Comparison of ENCODE assay signal across 2 cellular contexts in the genomic region with DNA sequence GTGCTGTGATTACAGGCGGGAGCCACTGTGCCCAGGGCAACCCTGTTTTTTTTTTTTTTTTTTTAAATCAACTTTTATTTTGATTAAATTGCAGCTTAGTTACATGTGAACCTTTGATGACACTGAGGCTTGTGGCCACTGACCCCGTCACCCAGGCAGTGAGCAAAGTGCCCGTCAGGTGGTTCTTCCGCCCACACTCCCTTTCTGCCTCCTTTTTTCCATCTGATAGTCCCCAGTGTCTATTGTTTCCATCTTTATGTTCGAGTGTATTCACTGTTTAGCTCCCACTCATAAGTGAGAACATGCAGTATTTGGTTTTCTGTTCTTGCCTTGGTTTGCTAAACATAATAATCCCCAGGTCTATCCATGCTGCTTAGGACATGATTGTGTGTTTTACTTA.
TF ChIP-seq lines count a peak whose summit lies in the region.

No MANE protein-coding gene starts in this region.

TF ChIP-seq in liver, 16 proteins besides CTCF, POLR2A, EP300 and RAD21:
- TF ChIP-seq, protein P1, sequence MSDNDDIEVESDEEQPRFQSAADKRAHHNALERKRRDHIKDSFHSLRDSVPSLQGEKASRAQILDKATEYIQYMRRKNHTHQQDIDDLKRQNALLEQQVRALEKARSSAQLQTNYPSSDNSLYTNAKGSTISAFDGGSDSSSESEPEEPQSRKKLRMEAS (IDR thresholded peaks at IDR 0.05), result peak; percentile 13
- TF ChIP-seq, protein P2, sequence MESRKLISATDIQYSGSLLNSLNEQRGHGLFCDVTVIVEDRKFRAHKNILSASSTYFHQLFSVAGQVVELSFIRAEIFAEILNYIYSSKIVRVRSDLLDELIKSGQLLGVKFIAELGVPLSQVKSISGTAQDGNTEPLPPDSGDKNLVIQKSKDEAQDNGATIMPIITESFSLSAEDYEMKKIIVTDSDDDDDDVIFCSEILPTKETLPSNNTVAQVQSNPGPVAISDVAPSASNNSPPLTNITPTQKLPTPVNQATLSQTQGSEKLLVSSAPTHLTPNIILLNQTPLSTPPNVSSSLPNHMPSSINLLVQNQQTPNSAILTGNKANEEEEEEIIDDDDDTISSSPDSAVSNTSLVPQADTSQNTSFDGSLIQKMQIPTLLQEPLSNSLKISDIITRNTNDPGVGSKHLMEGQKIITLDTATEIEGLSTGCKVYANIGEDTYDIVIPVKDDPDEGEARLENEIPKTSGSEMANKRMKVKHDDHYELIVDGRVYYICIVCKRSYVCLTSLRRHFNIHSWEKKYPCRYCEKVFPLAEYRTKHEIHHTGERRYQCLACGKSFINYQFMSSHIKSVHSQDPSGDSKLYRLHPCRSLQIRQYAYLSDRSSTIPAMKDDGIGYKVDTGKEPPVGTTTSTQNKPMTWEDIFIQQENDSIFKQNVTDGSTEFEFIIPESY (IDR thresholded peaks at IDR 0.05), result no peak
- TF ChIP-seq FOXA1 (IDR thresholded peaks at IDR 0.05), result no peak
- TF ChIP-seq JUND (IDR thresholded peaks at IDR 0.05), result no peak
- TF ChIP-seq HNF4A (conservative IDR thresholded peaks at IDR 0.05), result peak; percentile 41 to 50
- peak; percentile 77 to 80 for TF ChIP-seq RXRA (IDR thresholded peaks at IDR 0.05)
- TF ChIP-seq, protein P3, sequence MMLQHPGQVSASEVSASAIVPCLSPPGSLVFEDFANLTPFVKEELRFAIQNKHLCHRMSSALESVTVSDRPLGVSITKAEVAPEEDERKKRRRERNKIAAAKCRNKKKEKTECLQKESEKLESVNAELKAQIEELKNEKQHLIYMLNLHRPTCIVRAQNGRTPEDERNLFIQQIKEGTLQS (IDR thresholded peaks at IDR 0.05), result no peak
- peak; percentile 17 for TF ChIP-seq SP1 (IDR thresholded peaks at IDR 0.05)
- TF ChIP-seq EGR1 (IDR thresholded peaks at IDR 0.05; ENCODE audit: low read depth in 2 of 2), result peak; percentile 78 to 88
TF ChIP-seq in liver: peak in this region for 5.

TF ChIP-seq in HepG2, 621 proteins besides CTCF, POLR2A, EP300 and RAD21:
- TF ChIP-seq MLLT10 (CRISPR knock-in tag; IDR thresholded peaks at IDR 0.05) (no peak), NCOR1 (IDR thresholded peaks at IDR 0.05; ENCODE audit: borderline replicate concordance, low read length) (no peak), TAF15 (IDR thresholded peaks at IDR 0.05; ENCODE audit: low read depth, low read length, poor library complexity, severe bottlenecking) (no peak), BCL6 (CRISPR knock-in tag; IDR thresholded peaks at IDR 0.05) (no peak), ZNF264 (CRISPR knock-in tag; IDR thresholded peaks at IDR 0.05) (no peak), RBM22 (optimal IDR thresholded peaks at IDR 0.05; ENCODE audit: low read length) (no peak), ZBTB8A (CRISPR knock-in tag; IDR thresholded peaks at IDR 0.05; ENCODE audit: borderline replicate concordance, low read depth) (no peak)
- TF ChIP-seq, protein P4, sequence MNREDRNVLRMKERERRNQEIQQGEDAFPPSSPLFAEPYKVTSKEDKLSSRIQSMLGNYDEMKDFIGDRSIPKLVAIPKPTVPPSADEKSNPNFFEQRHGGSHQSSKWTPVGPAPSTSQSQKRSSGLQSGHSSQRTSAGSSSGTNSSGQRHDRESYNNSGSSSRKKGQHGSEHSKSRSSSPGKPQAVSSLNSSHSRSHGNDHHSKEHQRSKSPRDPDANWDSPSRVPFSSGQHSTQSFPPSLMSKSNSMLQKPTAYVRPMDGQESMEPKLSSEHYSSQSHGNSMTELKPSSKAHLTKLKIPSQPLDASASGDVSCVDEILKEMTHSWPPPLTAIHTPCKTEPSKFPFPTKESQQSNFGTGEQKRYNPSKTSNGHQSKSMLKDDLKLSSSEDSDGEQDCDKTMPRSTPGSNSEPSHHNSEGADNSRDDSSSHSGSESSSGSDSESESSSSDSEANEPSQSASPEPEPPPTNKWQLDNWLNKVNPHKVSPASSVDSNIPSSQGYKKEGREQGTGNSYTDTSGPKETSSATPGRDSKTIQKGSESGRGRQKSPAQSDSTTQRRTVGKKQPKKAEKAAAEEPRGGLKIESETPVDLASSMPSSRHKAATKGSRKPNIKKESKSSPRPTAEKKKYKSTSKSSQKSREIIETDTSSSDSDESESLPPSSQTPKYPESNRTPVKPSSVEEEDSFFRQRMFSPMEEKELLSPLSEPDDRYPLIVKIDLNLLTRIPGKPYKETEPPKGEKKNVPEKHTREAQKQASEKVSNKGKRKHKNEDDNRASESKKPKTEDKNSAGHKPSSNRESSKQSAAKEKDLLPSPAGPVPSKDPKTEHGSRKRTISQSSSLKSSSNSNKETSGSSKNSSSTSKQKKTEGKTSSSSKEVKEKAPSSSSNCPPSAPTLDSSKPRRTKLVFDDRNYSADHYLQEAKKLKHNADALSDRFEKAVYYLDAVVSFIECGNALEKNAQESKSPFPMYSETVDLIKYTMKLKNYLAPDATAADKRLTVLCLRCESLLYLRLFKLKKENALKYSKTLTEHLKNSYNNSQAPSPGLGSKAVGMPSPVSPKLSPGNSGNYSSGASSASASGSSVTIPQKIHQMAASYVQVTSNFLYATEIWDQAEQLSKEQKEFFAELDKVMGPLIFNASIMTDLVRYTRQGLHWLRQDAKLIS (CRISPR knock-in tag; IDR thresholded peaks at IDR 0.05), result no peak
- TF ChIP-seq, protein P5, sequence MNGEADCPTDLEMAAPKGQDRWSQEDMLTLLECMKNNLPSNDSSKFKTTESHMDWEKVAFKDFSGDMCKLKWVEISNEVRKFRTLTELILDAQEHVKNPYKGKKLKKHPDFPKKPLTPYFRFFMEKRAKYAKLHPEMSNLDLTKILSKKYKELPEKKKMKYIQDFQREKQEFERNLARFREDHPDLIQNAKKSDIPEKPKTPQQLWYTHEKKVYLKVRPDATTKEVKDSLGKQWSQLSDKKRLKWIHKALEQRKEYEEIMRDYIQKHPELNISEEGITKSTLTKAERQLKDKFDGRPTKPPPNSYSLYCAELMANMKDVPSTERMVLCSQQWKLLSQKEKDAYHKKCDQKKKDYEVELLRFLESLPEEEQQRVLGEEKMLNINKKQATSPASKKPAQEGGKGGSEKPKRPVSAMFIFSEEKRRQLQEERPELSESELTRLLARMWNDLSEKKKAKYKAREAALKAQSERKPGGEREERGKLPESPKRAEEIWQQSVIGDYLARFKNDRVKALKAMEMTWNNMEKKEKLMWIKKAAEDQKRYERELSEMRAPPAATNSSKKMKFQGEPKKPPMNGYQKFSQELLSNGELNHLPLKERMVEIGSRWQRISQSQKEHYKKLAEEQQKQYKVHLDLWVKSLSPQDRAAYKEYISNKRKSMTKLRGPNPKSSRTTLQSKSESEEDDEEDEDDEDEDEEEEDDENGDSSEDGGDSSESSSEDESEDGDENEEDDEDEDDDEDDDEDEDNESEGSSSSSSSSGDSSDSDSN (CRISPR knock-in tag; IDR thresholded peaks at IDR 0.05), result no peak
